ENCODE assay signal across 21 cellular contexts in genomic region chr14:32847867-32848266, GRCh38.
DNase-seq lines count a peak whose midpoint lies in the region; ATAC-seq, FAIRE-seq and TF ChIP-seq lines count a peak whose summit lies in the region.
"Had no signal": no experiment of that assay in that cellular context is flagged by ENCODE, and none has a peak within 500 bp of the region (broad histone marks: within the 10 kb centered on the region; RNA-seq: fewer than 3 reads in every experiment).

No MANE protein-coding gene starts in this region.

- no peak overlapping the region for H3K27ac ChIP-seq in A549
- H3K27ac ChIP-seq in IMR-90 (ENCODE audit: insufficient read depth, low read length) = no peak overlapping the region
- H3K27ac ChIP-seq in pancreas = no peak overlapping the region
- H3K27ac ChIP-seq: BLaER1 treated with 17β-estradiol and CSF1 and Interleukin-3, amounts not matched to agents 10 nM and 100 nM; C4-2B had no signal

- dilution Hi-C loops in IMR-90 (cut with HindIII; ENCODE audit: low sequenced_read_pairs, unreplicated experiment) = no loop called here

- H3K4me3 ChIP-seq in A549 (no peak overlapping the region), IMR-90 (ENCODE audit: insufficient read depth, low read depth, low read length) (no peak overlapping the region), pancreas (no peak overlapping the region)
- H3K4me3 ChIP-seq: BLaER1 treated with 17β-estradiol and CSF1 and Interleukin-3, amounts not matched to agents 10 nM and 100 nM had no signal

- H4K5ac ChIP-seq in IMR-90 (ENCODE audit: low read depth, low read length) = no peak overlapping the region

- intact Hi-C loops in IMR-90 (cut with micrococcal nuclease) = no loop called here
- intact Hi-C loops in pancreas (cut with DNase I) = no loop called here

- no peak overlapping the region for H2AK9ac ChIP-seq in IMR-90 (replicated peaks; ENCODE audit: low read depth, low read length, poor library complexity)

- H4K8ac ChIP-seq in IMR-90 (ENCODE audit: low read depth in 2 of 2, low read length in 2 of 2) = no peak overlapping the region

- H3K4me2 ChIP-seq in A549 (no peak overlapping the region), IMR-90 (ENCODE audit: low read depth, low read length) (no peak overlapping the region)
- H3K4me2 ChIP-seq: BLaER1 treated with 17β-estradiol and CSF1 and Interleukin-3, amounts not matched to agents 10 nM and 100 nM had no signal

- no peaks in the 10 kb centered on the region for H4K20me1 ChIP-seq in IMR-90 (ENCODE audit: insufficient read depth, low read length)
- H4K20me1 ChIP-seq: BLaER1 treated with 17β-estradiol and CSF1 and Interleukin-3, amounts not matched to agents 10 nM and 100 nM had no signal

- H3K36me3 ChIP-seq in IMR-90 (ENCODE audit: control insufficient read depth, insufficient read depth, low read length) (no peaks in the 10 kb centered on the region), pancreas (no peaks in the 10 kb centered on the region)
- H3K36me3 ChIP-seq: BLaER1 treated with 17β-estradiol and CSF1 and Interleukin-3, amounts not matched to agents 10 nM and 100 nM had no signal

- TF ChIP-seq EP300 in A549 (IDR thresholded peaks at IDR 0.05) = no peak

- no peak overlapping the region for H4K91ac ChIP-seq in IMR-90 (ENCODE audit: insufficient read depth, low read depth, low read length)

- no peak for TF ChIP-seq RAD21 in A549 (conservative IDR thresholded peaks at IDR 0.05 in 1 of 2, IDR thresholded peaks at IDR 0.05 in 1 of 2)
- no peak for TF ChIP-seq RAD21 in IMR-90 (IDR thresholded peaks at IDR 0.05; ENCODE audit: low read length)

- TF ChIP-seq CTCF in A549 (IDR thresholded peaks at IDR 0.05) (no peak), IMR-90 (conservative IDR thresholded peaks at IDR 0.05; ENCODE audit: low read depth, low read length) (no peak), pancreas (IDR thresholded peaks at IDR 0.05) (no peak)

- WGBS in A549 (ENCODE audit: missing lambda C conversion rate) = 55% methylated on average over 4 of the region's 4 CpGs
- no CpG with 5 or more reads among the region's 4 CpGs for WGBS in IMR-90 (ENCODE audit: extremely low coverage in 2 of 2, insufficient read length in 1 of 2), 2 experiments
- WGBS in pancreas, 2 donors = 75 to 83% methylated on average over 4 of the region's 4 CpGs

- DNase-seq in A549 (ENCODE audit: low read depth in 1 of 2, low spot score in 1 of 2) (no peak), IMR-90 (no peak), dedifferentiated amniotic fluid mesenchymal stem cell (ENCODE audit: extremely low spot score) (peak; percentile 6), pancreas (no peak), GM19239 (ENCODE audit: insufficient read length, low spot score) (no peak), NCI-H2227 (lab: John Stamatoyannopoulos, UW; ENCODE audit: unreplicated experiment) (no peak)
- DNase-seq: 8988T; AML-193; Caco-2; Calu3; CD4-positive, alpha-beta T cell; CD8-positive, alpha-beta T cell; DMS79 treated with DMSO at 0.1 percent for 48 hours; GF-D8 had no signal

- POLR2A ChIA-PET in A549 (lab: Yijun Ruan, JAX) = no interaction called here
- POLR2A ChIA-PET in IMR-90 (lab: Charles Lee; ENCODE audit: unreplicated experiment) = no interaction called here

- H3K9me3 ChIP-seq in A549 = no peaks in the 10 kb centered on the region
- no peaks in the 10 kb centered on the region for H3K9me3 ChIP-seq in IMR-90 (ENCODE audit: control insufficient read depth, insufficient read depth, low read length)
- no peaks in the 10 kb centered on the region for H3K9me3 ChIP-seq in pancreas
- H3K9me3 ChIP-seq: BLaER1 treated with 17β-estradiol and CSF1 and Interleukin-3, amounts not matched to agents 10 nM and 100 nM; Caco-2 had no signal

- no peak for ATAC-seq in A549
- ATAC-seq in IMR-90 (ENCODE audit: low read depth) = no peak
- no peak for ATAC-seq in pancreas
- ATAC-seq in GM21381 (IDR thresholded peaks at IDR 0.05; ENCODE audit: unreplicated experiment) = no peak
- ATAC-seq: CD8-positive, alpha-beta T cell had no signal

- no peak overlapping the region for H3K23ac ChIP-seq in IMR-90 (ENCODE audit: low read depth, low read length)

- no peak overlapping the region for H2AFZ ChIP-seq in IMR-90 (replicated peaks; ENCODE audit: low read length, poor library complexity)

- in situ Hi-C loops in IMR-90 (cut with MboI; ENCODE audit: low sequenced_read_pairs) = no loop called here

- H3K4me1 ChIP-seq in A549 (no peaks in the 10 kb centered on the region), IMR-90 (ENCODE audit: control insufficient read depth, insufficient read depth, low read length) (no peaks in the 10 kb centered on the region), pancreas (no peaks in the 10 kb centered on the region)
- H3K4me1 ChIP-seq: BLaER1 treated with 17β-estradiol and CSF1 and Interleukin-3, amounts not matched to agents 10 nM and 100 nM; Caco-2 had no signal

- H3K18ac ChIP-seq in IMR-90 (ENCODE audit: low read depth, low read length) = no peak overlapping the region

- FAIRE-seq in A549 (lab: Jason Lieb, UNC) = no peak
- FAIRE-seq in pancreas (lab: Jason Lieb, UNC) = peak; percentile 39
- no peak for FAIRE-seq in GM19239 (lab: Jason Lieb, UNC)
- FAIRE-seq: A204.1, D721Med, G401.6, GM12891 had no signal

- H3K79me1 ChIP-seq in IMR-90 (ENCODE audit: low read depth in 1 of 2, low read length in 2 of 2) = no peaks in the 10 kb centered on the region

- CTCF ChIA-PET in A549 (lab: Yijun Ruan, JAX) = no interaction called here
- CTCF ChIA-PET in IMR-90 (lab: Yijun Ruan, JAX) = no interaction called here

- H3K9ac ChIP-seq in IMR-90 (ENCODE audit: low read depth, low read length) = no peak overlapping the region
- H3K9ac ChIP-seq: BLaER1 treated with 17β-estradiol and CSF1 and Interleukin-3, amounts not matched to agents 10 nM and 100 nM had no signal

- H2BK20ac ChIP-seq in IMR-90 (ENCODE audit: low read depth, low read length) = no peak overlapping the region

- no peaks in the 10 kb centered on the region for H3K27me3 ChIP-seq in IMR-90 (ENCODE audit: control insufficient read depth, insufficient read depth, low read length)
- H3K27me3 ChIP-seq in pancreas = no peaks in the 10 kb centered on the region
- H3K27me3 ChIP-seq: BLaER1 treated with 17β-estradiol and CSF1 and Interleukin-3, amounts not matched to agents 10 nM and 100 nM had no signal

- no peak overlapping the region for H3K14ac ChIP-seq in IMR-90 (replicated peaks; ENCODE audit: low read depth, low read length)

- TF ChIP-seq POLR2A in A549 (IDR thresholded peaks at IDR 0.05; ENCODE audit: low read length) = no peak
- no peak for TF ChIP-seq POLR2A in IMR-90 (IDR thresholded peaks at IDR 0.05; ENCODE audit: low read depth, low read length)

- H3K56ac ChIP-seq in IMR-90 (ENCODE audit: extremely low read depth, insufficient read depth, low read length) = no peak overlapping the region

- no TSS peak for BruUV-seq in IMR-90 (replicated peaks; lab: Mats Ljungman, UMichigan)

- H2AK5ac ChIP-seq in IMR-90 (ENCODE audit: low read depth, low read length) = no peak overlapping the region

- H2BK15ac ChIP-seq in IMR-90 (ENCODE audit: low read depth, low read length) = no peak overlapping the region

- no peaks in the 10 kb centered on the region for H3K9me1 ChIP-seq in IMR-90 (ENCODE audit: insufficient read depth, low read length)

- H2BK120ac ChIP-seq in IMR-90 (ENCODE audit: low read depth, low read length) = no peak overlapping the region

- no peak overlapping the region for H3K4ac ChIP-seq in IMR-90 (ENCODE audit: low read depth, low read length)

- H2BK5ac ChIP-seq in IMR-90 (ENCODE audit: low read depth, low read length, poor library complexity, severe bottlenecking) = no peak overlapping the region

TF ChIP-seq in A549, 52 proteins besides CTCF, POLR2A, EP300 and RAD21:
- TF ChIP-seq ZFP36 (IDR thresholded peaks at IDR 0.05; ENCODE audit: borderline replicate concordance, partially characterized antibody) = no peak
- TF ChIP-seq, protein P1, sequence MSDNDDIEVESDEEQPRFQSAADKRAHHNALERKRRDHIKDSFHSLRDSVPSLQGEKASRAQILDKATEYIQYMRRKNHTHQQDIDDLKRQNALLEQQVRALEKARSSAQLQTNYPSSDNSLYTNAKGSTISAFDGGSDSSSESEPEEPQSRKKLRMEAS (IDR thresholded peaks at IDR 0.05) = no peak
- peak; percentile 50 for TF ChIP-seq MAFK (IDR thresholded peaks at IDR 0.05; ENCODE audit: partially characterized antibody)
TF ChIP-seq in A549: peak in this region for 1.

TF ChIP-seq in IMR-90, 13 proteins besides CTCF, POLR2A, EP300 and RAD21:
- TF ChIP-seq MAZ (IDR thresholded peaks at IDR 0.05; ENCODE audit: borderline replicate concordance, low read depth, low read length) (no peak), MAFK (IDR thresholded peaks at IDR 0.05; ENCODE audit: low read depth, low read length) (peak; percentile 55; the same call in 1 of the 2 replicates)
